In the genomic region with DNA sequence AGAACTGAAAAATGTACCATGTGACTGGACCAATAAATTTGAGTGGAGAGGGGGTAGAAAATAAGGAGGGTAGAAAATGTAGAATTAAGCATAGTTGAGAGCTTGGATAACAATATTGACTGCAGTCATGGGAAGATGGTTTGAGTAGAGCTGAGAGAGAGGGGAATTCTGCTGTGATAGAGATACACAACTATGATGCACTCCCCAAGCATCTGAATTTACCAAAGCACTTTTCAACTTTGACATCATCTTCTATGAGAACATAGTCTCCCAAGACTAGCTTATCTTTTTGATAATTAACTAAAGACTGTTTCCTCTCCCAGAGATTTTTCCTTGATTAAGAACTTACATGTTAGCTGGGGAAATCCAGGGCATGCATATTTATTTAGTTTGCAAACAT, we compare ENCODE assay signal across 19 cellular contexts.
DNase-seq lines count a peak whose midpoint lies in the region; ATAC-seq, FAIRE-seq and TF ChIP-seq lines count a peak whose summit lies in the region.
"Had no signal": no experiment of that assay in that cellular context is flagged by ENCODE, and none has a peak within 500 bp of the region (broad histone marks: within the 10 kb centered on the region; RNA-seq: fewer than 3 reads in every experiment).

No MANE protein-coding gene starts in this region.

- H3K4me3 ChIP-seq in astrocyte (ENCODE audit: insufficient read depth, low read depth, low read length) (no peak overlapping the region), mesenchymal stem cell (ENCODE audit: insufficient read depth in 1 of 2, low read depth in 1 of 2, low read length in 2 of 2) (no peak overlapping the region), WERI-Rb-1 (ENCODE audit: low read depth, low read length) (no peak overlapping the region)
- H3K4me3 ChIP-seq: A549, BLaER1 had no signal

- no peak overlapping the region for H4K8ac ChIP-seq in mesenchymal stem cell (ENCODE audit: low read length)

- no peaks in the 10 kb centered on the region for H3K79me2 ChIP-seq in astrocyte (ENCODE audit: insufficient read depth, low read length)

- no peak overlapping the region for H2BK15ac ChIP-seq in mesenchymal stem cell (ENCODE audit: low read depth, poor library complexity, severe bottlenecking)

- no peak overlapping the region for H2AK5ac ChIP-seq in mesenchymal stem cell (ENCODE audit: low read length, severe bottlenecking)

- H3K4me3 Mint-ChIP-seq in astrocyte (ENCODE audit: unreplicated experiment) = no peak overlapping the region
- H3K4me3 Mint-ChIP-seq: CD8-positive, alpha-beta T cell had no signal

- FAIRE-seq in astrocyte (lab: Jason Lieb, UNC) = no peak
- FAIRE-seq: A549, GM12892, GM18507 had no signal

- no peaks in the 10 kb centered on the region for H3K27me3 ChIP-seq in astrocyte (ENCODE audit: insufficient read depth, low read length)
- H3K27me3 ChIP-seq in mesenchymal stem cell (ENCODE audit: control insufficient read depth in 1 of 2, insufficient read depth in 1 of 2, low read length in 2 of 2) = no peaks in the 10 kb centered on the region
- H3K27me3 ChIP-seq in WERI-Rb-1 (ENCODE audit: insufficient read depth, low read depth, severe bottlenecking) = no peaks in the 10 kb centered on the region
- H3K27me3 ChIP-seq: BLaER1 had no signal

- no peak overlapping the region for H3K14ac ChIP-seq in mesenchymal stem cell (ENCODE audit: low read length in 2 of 2)

- H3K27me3 Mint-ChIP-seq in astrocyte (ENCODE audit: low read depth, unreplicated experiment) = peaks cover 7% of the 10 kb centered on the region

- H3K4me2 ChIP-seq in astrocyte (ENCODE audit: low read length) = no peak overlapping the region
- no peak overlapping the region for H3K4me2 ChIP-seq in mesenchymal stem cell (ENCODE audit: low read length, poor library complexity, severe bottlenecking)
- H3K4me2 ChIP-seq: A549, BLaER1 had no signal

- H2AFZ ChIP-seq in astrocyte (ENCODE audit: low read depth, low read length) (no peak overlapping the region), mesenchymal stem cell (ENCODE audit: low read depth, low read length) (no peak overlapping the region)

- no peak overlapping the region for H2BK120ac ChIP-seq in mesenchymal stem cell (ENCODE audit: low read depth, low read length)

- H3K36me3 ChIP-seq in astrocyte (ENCODE audit: insufficient read depth, low read length) (no peaks in the 10 kb centered on the region), mesenchymal stem cell (ENCODE audit: control insufficient read depth in 1 of 2, insufficient read depth in 2 of 2, low read depth in 1 of 2, low read length in 2 of 2) (no peaks in the 10 kb centered on the region), WERI-Rb-1 (no peaks in the 10 kb centered on the region)
- H3K36me3 ChIP-seq: BLaER1 had no signal

- no peak overlapping the region for H3K27ac Mint-ChIP-seq in astrocyte (ENCODE audit: unreplicated experiment)
- H3K27ac Mint-ChIP-seq: CD8-positive, alpha-beta T cell had no signal

- H3K9me3 Mint-ChIP-seq in astrocyte (ENCODE audit: unreplicated experiment) = peaks cover 9% of the 10 kb centered on the region
- H3K9me3 Mint-ChIP-seq: CD8-positive, alpha-beta T cell had no signal

- H3K9ac ChIP-seq in astrocyte (ENCODE audit: low read length) (no peak overlapping the region), mesenchymal stem cell (ENCODE audit: low read length) (no peak overlapping the region)
- H3K9ac ChIP-seq: BLaER1 had no signal

- DNase-seq in HT-29 (ENCODE audit: low spot score) (peak; percentile 45), astrocyte (ENCODE audit: low read depth) (peak; percentile 63), fibroblast of peridontal ligament (ENCODE audit: extremely low read depth) (peak; percentile 17), mesenchymal stem cell (peak; percentile 76), substantia nigra (lab: John Stamatoyannopoulos, UW) (no peak), WERI-Rb-1 (no peak)
- DNase-seq: CD8-positive, alpha-beta T cell; GOT3; KG1; NCI-H345; NCI-H526; PC-3 had no signal

- H3K79me1 ChIP-seq in mesenchymal stem cell (replicated peaks; ENCODE audit: low read length, poor library complexity, severe bottlenecking) = no peaks in the 10 kb centered on the region

- H3K9me3 ChIP-seq in astrocyte (ENCODE audit: insufficient read depth, low read depth, low read length) (no peaks in the 10 kb centered on the region), mesenchymal stem cell (ENCODE audit: control insufficient read depth, low read length) (no peaks in the 10 kb centered on the region), WERI-Rb-1 (ENCODE audit: severe bottlenecking) (no peaks in the 10 kb centered on the region)
- H3K9me3 ChIP-seq: A549 had no signal

- no peak for TF ChIP-seq CTCF in astrocyte (IDR thresholded peaks at IDR 0.05; ENCODE audit: insufficient read depth, low read depth, low read length)
- no peak for TF ChIP-seq CTCF in WERI-Rb-1 (IDR thresholded peaks at IDR 0.05; ENCODE audit: low read depth, low read length)

- H3K4me1 ChIP-seq in astrocyte (ENCODE audit: insufficient read depth, low read length) = no peaks in the 10 kb centered on the region
- peaks cover 7% of the 10 kb centered on the region for H3K4me1 ChIP-seq in mesenchymal stem cell (ENCODE audit: control insufficient read depth, insufficient read depth, low read depth, low read length)
- H3K4me1 ChIP-seq: A549 had no signal

- H2BK12ac ChIP-seq in mesenchymal stem cell (ENCODE audit: low read length in 2 of 2) = no peak overlapping the region

- H3K4ac ChIP-seq in mesenchymal stem cell (ENCODE audit: low read depth in 1 of 2, low read length in 2 of 2) = no peak overlapping the region

- H3K4me1 Mint-ChIP-seq in astrocyte (ENCODE audit: low read depth, unreplicated experiment) = peaks cover 13% of the 10 kb centered on the region

- H3K36me3 Mint-ChIP-seq in astrocyte (ENCODE audit: low read depth, unreplicated experiment) = no peaks in the 10 kb centered on the region
- H3K36me3 Mint-ChIP-seq: CD8-positive, alpha-beta T cell had no signal

- no peak for ATAC-seq in HG02759 (IDR thresholded peaks at IDR 0.05; ENCODE audit: unreplicated experiment)
- no peak for ATAC-seq in GM21528 (IDR thresholded peaks at IDR 0.05; ENCODE audit: low FRiP score, unreplicated experiment)
- ATAC-seq: A549; CD8-positive, alpha-beta T cell; HCT116; PC-3 had no signal

- no peak overlapping the region for H3K23ac ChIP-seq in mesenchymal stem cell (ENCODE audit: low read length in 2 of 2)

- no peak overlapping the region for H2BK5ac ChIP-seq in mesenchymal stem cell (ENCODE audit: low read depth, low read length, poor library complexity, severe bottlenecking)

- no peak overlapping the region for H3K18ac ChIP-seq in mesenchymal stem cell (ENCODE audit: low read depth in 1 of 2, low read length in 2 of 2)

- H4K20me1 ChIP-seq in astrocyte (ENCODE audit: insufficient read depth, low read length) = no peaks in the 10 kb centered on the region
- H4K20me1 ChIP-seq: BLaER1 had no signal

- H4K91ac ChIP-seq in mesenchymal stem cell (ENCODE audit: low read length) = no peak overlapping the region

- H3K27ac ChIP-seq in astrocyte (ENCODE audit: low read depth, low read length) (no peak overlapping the region), mesenchymal stem cell (ENCODE audit: low read length, poor library complexity, severe bottlenecking) (no peak overlapping the region), substantia nigra (ENCODE audit: low read depth, low read length, poor library complexity, severe bottlenecking) (no peak overlapping the region), WERI-Rb-1 (no peak overlapping the region)
- H3K27ac ChIP-seq: A549, BLaER1 had no signal

Comparison
In these comparisons a context has a peak if more than half of its experiments do, and no peak if none do; other contexts are left out.
1. DNase-seq: peak in HT-29 (single experiment), astrocyte (single experiment), fibroblast of peridontal ligament (single experiment) and mesenchymal stem cell (single experiment); none in substantia nigra (0 of 49) and WERI-Rb-1 (single experiment).